ENCODE assay signal across 1 cellular context in the genomic region with DNA sequence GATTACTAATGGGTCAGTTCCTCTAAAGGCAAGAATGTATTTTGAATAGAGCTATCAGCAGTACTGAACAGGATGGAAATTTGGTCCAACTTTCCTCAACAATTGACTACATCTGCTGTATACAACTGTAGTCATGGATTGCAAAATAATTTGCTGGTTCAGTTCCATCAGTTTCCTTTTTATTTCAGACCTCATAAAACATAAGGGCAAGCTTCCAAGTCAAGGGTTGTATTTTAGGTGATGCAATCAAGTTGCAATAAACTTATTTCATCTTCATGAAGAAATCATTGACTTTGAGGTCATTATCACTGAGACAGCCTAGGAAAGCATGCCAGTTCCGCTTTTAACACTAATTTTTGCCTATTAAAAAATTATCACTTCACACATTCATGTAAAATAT.
TF ChIP-seq lines count a peak whose summit lies in the region.

No MANE protein-coding gene starts in this region.

TF ChIP-seq in HEK293, 187 proteins besides CTCF, POLR2A, EP300 and RAD21 (continued from another document and continues in another):
- TF ChIP-seq ZNF37A (tag by site-specific recombination; IDR thresholded peaks at IDR 0.05) = no peak
- TF ChIP-seq, protein P1, sequence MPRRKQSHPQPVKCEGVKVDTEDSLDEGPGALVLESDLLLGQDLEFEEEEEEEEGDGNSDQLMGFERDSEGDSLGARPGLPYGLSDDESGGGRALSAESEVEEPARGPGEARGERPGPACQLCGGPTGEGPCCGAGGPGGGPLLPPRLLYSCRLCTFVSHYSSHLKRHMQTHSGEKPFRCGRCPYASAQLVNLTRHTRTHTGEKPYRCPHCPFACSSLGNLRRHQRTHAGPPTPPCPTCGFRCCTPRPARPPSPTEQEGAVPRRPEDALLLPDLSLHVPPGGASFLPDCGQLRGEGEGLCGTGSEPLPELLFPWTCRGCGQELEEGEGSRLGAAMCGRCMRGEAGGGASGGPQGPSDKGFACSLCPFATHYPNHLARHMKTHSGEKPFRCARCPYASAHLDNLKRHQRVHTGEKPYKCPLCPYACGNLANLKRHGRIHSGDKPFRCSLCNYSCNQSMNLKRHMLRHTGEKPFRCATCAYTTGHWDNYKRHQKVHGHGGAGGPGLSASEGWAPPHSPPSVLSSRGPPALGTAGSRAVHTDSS (tag by site-specific recombination; IDR thresholded peaks at IDR 0.05) = no peak
- TF ChIP-seq, protein P2, sequence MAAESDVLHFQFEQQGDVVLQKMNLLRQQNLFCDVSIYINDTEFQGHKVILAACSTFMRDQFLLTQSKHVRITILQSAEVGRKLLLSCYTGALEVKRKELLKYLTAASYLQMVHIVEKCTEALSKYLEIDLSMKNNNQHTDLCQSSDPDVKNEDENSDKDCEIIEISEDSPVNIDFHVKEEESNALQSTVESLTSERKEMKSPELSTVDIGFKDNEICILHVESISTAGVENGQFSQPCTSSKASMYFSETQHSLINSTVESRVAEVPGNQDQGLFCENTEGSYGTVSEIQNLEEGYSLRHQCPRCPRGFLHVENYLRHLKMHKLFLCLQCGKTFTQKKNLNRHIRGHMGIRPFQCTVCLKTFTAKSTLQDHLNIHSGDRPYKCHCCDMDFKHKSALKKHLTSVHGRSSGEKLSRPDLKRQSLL (tag by site-specific recombination; IDR thresholded peaks at IDR 0.05) = no peak
- TF ChIP-seq ZNF837 (tag by site-specific recombination; IDR thresholded peaks at IDR 0.05) = no peak
- TF ChIP-seq, protein P3, sequence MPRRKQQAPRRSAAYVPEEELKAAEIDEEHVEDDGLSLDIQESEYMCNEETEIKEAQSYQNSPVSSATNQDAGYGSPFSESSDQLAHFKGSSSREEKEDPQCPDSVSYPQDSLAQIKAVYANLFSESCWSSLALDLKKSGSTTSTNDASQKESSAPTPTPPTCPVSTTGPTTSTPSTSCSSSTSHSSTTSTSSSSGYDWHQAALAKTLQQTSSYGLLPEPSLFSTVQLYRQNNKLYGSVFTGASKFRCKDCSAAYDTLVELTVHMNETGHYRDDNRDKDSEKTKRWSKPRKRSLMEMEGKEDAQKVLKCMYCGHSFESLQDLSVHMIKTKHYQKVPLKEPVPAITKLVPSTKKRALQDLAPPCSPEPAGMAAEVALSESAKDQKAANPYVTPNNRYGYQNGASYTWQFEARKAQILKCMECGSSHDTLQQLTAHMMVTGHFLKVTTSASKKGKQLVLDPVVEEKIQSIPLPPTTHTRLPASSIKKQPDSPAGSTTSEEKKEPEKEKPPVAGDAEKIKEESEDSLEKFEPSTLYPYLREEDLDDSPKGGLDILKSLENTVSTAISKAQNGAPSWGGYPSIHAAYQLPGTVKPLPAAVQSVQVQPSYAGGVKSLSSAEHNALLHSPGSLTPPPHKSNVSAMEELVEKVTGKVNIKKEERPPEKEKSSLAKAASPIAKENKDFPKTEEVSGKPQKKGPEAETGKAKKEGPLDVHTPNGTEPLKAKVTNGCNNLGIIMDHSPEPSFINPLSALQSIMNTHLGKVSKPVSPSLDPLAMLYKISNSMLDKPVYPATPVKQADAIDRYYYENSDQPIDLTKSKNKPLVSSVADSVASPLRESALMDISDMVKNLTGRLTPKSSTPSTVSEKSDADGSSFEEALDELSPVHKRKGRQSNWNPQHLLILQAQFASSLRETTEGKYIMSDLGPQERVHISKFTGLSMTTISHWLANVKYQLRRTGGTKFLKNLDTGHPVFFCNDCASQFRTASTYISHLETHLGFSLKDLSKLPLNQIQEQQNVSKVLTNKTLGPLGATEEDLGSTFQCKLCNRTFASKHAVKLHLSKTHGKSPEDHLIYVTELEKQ (tag by site-specific recombination; IDR thresholded peaks at IDR 0.05; ENCODE audit: borderline replicate concordance) = no peak
- TF ChIP-seq KLF10 (tag by site-specific recombination; IDR thresholded peaks at IDR 0.05) = no peak
- TF ChIP-seq, protein P4, sequence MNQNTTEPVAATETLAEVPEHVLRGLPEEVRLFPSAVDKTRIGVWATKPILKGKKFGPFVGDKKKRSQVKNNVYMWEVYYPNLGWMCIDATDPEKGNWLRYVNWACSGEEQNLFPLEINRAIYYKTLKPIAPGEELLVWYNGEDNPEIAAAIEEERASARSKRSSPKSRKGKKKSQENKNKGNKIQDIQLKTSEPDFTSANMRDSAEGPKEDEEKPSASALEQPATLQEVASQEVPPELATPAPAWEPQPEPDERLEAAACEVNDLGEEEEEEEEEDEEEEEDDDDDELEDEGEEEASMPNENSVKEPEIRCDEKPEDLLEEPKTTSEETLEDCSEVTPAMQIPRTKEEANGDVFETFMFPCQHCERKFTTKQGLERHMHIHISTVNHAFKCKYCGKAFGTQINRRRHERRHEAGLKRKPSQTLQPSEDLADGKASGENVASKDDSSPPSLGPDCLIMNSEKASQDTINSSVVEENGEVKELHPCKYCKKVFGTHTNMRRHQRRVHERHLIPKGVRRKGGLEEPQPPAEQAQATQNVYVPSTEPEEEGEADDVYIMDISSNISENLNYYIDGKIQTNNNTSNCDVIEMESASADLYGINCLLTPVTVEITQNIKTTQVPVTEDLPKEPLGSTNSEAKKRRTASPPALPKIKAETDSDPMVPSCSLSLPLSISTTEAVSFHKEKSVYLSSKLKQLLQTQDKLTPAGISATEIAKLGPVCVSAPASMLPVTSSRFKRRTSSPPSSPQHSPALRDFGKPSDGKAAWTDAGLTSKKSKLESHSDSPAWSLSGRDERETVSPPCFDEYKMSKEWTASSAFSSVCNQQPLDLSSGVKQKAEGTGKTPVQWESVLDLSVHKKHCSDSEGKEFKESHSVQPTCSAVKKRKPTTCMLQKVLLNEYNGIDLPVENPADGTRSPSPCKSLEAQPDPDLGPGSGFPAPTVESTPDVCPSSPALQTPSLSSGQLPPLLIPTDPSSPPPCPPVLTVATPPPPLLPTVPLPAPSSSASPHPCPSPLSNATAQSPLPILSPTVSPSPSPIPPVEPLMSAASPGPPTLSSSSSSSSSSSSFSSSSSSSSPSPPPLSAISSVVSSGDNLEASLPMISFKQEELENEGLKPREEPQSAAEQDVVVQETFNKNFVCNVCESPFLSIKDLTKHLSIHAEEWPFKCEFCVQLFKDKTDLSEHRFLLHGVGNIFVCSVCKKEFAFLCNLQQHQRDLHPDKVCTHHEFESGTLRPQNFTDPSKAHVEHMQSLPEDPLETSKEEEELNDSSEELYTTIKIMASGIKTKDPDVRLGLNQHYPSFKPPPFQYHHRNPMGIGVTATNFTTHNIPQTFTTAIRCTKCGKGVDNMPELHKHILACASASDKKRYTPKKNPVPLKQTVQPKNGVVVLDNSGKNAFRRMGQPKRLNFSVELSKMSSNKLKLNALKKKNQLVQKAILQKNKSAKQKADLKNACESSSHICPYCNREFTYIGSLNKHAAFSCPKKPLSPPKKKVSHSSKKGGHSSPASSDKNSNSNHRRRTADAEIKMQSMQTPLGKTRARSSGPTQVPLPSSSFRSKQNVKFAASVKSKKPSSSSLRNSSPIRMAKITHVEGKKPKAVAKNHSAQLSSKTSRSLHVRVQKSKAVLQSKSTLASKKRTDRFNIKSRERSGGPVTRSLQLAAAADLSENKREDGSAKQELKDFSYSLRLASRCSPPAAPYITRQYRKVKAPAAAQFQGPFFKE (tag by site-specific recombination; IDR thresholded peaks at IDR 0.05; ENCODE audit: borderline replicate concordance) = no peak
- TF ChIP-seq ZNF629 (tag by site-specific recombination; IDR thresholded peaks at IDR 0.05) = no peak
- TF ChIP-seq, protein P5, sequence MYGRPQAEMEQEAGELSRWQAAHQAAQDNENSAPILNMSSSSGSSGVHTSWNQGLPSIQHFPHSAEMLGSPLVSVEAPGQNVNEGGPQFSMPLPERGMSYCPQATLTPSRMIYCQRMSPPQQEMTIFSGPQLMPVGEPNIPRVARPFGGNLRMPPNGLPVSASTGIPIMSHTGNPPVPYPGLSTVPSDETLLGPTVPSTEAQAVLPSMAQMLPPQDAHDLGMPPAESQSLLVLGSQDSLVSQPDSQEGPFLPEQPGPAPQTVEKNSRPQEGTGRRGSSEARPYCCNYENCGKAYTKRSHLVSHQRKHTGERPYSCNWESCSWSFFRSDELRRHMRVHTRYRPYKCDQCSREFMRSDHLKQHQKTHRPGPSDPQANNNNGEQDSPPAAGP (tag by site-specific recombination; IDR thresholded peaks at IDR 0.05) = no peak
- TF ChIP-seq ZNF626 (tag by site-specific recombination; IDR thresholded peaks at IDR 0.05) = no peak
- TF ChIP-seq, protein P6, sequence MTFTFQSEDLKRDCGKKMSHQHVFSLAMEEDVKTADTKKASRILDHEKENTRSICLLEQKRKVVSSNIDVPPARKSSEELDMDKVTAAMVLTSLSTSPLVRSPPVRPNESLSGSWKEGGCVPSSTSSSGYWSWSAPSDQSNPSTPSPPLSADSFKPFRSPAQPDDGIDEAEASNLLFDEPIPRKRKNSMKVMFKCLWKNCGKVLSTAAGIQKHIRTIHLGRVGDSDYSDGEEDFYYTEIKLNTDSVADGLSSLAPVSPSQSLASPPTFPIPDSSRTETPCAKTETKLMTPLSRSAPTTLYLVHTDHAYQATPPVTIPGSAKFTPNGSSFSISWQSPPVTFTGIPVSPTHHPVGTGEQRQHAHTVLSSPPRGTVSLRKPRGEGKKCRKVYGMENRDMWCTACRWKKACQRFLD (tag by site-specific recombination; IDR thresholded peaks at IDR 0.05) = no peak
- peak; percentile 62 for TF ChIP-seq ZBTB21 (tag by site-specific recombination; IDR thresholded peaks at IDR 0.05)
- no peak for TF ChIP-seq SCRT2 (tag by site-specific recombination; IDR thresholded peaks at IDR 0.05)
- TF ChIP-seq ZNF16 (tag by site-specific recombination; IDR thresholded peaks at IDR 0.05; ENCODE audit: low read depth) = no peak
- no peak for TF ChIP-seq HOXC10 (CRISPR knock-in tag; IDR thresholded peaks at IDR 0.05)
- TF ChIP-seq, protein P7, sequence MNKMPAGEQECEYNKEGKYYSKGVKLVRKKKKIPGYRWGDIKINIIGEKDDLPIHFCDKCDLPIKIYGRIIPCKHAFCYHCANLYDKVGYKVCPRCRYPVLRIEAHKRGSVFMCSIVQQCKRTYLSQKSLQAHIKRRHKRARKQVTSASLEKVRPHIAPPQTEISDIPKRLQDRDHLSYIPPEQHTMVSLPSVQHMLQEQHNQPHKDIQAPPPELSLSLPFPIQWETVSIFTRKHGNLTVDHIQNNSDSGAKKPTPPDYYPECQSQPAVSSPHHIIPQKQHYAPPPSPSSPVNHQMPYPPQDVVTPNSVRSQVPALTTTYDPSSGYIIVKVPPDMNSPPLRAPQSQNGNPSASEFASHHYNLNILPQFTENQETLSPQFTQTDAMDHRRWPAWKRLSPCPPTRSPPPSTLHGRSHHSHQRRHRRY (tag by site-specific recombination; IDR thresholded peaks at IDR 0.05) = no peak
- no peak for TF ChIP-seq HOXA7 (CRISPR knock-in tag; IDR thresholded peaks at IDR 0.05; ENCODE audit: borderline replicate concordance)
- TF ChIP-seq ZNF555 (tag by site-specific recombination; conservative IDR thresholded peaks at IDR 0.05) = no peak
- TF ChIP-seq ZNF132 (tag by site-specific recombination; IDR thresholded peaks at IDR 0.05; ENCODE audit: borderline replicate concordance) = no peak
- no peak for TF ChIP-seq ZNF549 (tag by site-specific recombination; IDR thresholded peaks at IDR 0.05)
- no peak for TF ChIP-seq BCL11A (tag by site-specific recombination; IDR thresholded peaks at IDR 0.05; ENCODE audit: low read depth)
- no peak for TF ChIP-seq SP3 (tag by site-specific recombination; IDR thresholded peaks at IDR 0.05)
- TF ChIP-seq ZNF510 (tag by site-specific recombination; IDR thresholded peaks at IDR 0.05; ENCODE audit: insufficient replicate concordance) = no peak
- no peak for TF ChIP-seq ZBTB8A (tag by site-specific recombination; IDR thresholded peaks at IDR 0.05)
- no peak for TF ChIP-seq ZNF266 (tag by site-specific recombination; IDR thresholded peaks at IDR 0.05; ENCODE audit: low read depth)
- TF ChIP-seq ZNF426 (tag by site-specific recombination; IDR thresholded peaks at IDR 0.05) = no peak
- TF ChIP-seq, protein P8, sequence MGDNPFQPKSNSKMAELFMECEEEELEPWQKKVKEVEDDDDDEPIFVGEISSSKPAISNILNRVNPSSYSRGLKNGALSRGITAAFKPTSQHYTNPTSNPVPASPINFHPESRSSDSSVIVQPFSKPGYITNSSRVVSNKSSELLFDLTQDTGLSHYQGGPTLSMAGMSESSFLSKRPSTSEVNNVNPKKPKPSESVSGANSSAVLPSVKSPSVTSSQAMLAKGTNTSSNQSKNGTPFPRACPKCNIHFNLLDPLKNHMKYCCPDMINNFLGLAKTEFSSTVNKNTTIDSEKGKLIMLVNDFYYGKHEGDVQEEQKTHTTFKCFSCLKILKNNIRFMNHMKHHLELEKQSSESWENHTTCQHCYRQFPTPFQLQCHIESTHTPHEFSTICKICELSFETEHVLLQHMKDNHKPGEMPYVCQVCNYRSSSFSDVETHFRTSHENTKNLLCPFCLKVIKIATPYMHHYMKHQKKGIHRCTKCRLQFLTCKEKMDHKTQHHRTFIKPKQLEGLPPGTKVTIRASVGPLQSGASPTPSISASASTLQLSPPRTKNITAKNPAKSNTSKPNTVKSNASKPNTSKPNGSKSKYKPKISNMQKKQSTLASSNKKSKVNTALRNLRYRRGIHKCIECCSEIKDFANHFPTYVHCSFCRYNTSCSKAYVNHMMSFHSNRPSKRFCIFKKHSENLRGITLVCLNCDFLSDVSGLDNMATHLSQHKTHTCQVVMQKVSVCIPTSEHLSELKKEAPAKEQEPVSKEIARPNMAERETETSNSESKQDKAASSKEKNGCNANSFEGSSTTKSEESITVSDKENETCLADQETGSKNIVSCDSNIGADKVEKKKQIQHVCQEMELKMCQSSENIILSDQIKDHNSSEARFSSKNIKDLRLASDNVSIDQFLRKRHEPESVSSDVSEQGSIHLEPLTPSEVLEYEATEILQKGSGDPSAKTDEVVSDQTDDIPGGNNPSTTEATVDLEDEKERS (tag by site-specific recombination; IDR thresholded peaks at IDR 0.05) = no peak
- TF ChIP-seq ZNF433 (tag by site-specific recombination; IDR thresholded peaks at IDR 0.05; ENCODE audit: low read depth) = no peak
- no peak; the same call in 1 of the 2 replicates for TF ChIP-seq YY2 (tag by site-specific recombination; IDR thresholded peaks at IDR 0.05)
- TF ChIP-seq ZIC2 (tag by site-specific recombination; IDR thresholded peaks at IDR 0.05) = no peak
- no peak for TF ChIP-seq ZNF394 (tag by site-specific recombination; IDR thresholded peaks at IDR 0.05; ENCODE audit: borderline replicate concordance)
- no peak for TF ChIP-seq ZNF596 (tag by site-specific recombination; IDR thresholded peaks at IDR 0.05)
- TF ChIP-seq, protein P9, sequence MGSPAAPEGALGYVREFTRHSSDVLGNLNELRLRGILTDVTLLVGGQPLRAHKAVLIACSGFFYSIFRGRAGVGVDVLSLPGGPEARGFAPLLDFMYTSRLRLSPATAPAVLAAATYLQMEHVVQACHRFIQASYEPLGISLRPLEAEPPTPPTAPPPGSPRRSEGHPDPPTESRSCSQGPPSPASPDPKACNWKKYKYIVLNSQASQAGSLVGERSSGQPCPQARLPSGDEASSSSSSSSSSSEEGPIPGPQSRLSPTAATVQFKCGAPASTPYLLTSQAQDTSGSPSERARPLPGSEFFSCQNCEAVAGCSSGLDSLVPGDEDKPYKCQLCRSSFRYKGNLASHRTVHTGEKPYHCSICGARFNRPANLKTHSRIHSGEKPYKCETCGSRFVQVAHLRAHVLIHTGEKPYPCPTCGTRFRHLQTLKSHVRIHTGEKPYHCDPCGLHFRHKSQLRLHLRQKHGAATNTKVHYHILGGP (tag by site-specific recombination; IDR thresholded peaks at IDR 0.05) = no peak
- TF ChIP-seq ZNF354C (tag by site-specific recombination; IDR thresholded peaks at IDR 0.05; ENCODE audit: borderline replicate concordance, low read depth) = no peak
